ENCODE assay signal across 12 cellular contexts in genomic region chr17:60087882-60088669, GRCh38. TPM values are rescaled to one million over a fixed set of nuclear protein-coding genes. Genes with fewer than 3 reads are reported as not detected.
DNase-seq lines count a peak whose midpoint lies in the region; ATAC-seq and TF ChIP-seq lines count a peak whose summit lies in the region.
"Had no signal": no experiment of that assay in that cellular context is flagged by ENCODE, and none has a peak within 500 bp of the region (broad histone marks: within the 10 kb centered on the region; RNA-seq: fewer than 3 reads in every experiment).

No MANE protein-coding gene starts in this region.

- H3K9ac ChIP-seq in GM23248, result peak overlapping the region; percentile 40
- H3K9ac ChIP-seq: parathyroid adenoma had no signal

- peaks cover 55% of the 10 kb centered on the region for H3K79me2 ChIP-seq in GM23248 (ENCODE audit: insufficient read depth)
- H3K79me2 ChIP-seq: parathyroid adenoma had no signal

- H3K36me3 ChIP-seq in GM23248 (ENCODE audit: low read depth) (no peaks in the 10 kb centered on the region), Panc1 (ENCODE audit: control insufficient read depth, insufficient read depth, low read length) (no peaks in the 10 kb centered on the region), spleen (peaks cover 0 to 12% (median 0%) of the 10 kb centered on the region in 6 donors), ascending aorta (no peaks in the 10 kb centered on the region)
- H3K36me3 ChIP-seq: cardiac muscle cell, SJCRH30 had no signal

- no peak for TF ChIP-seq POLR2A in spleen (IDR thresholded peaks at IDR 0.05)

- no peaks in the 10 kb centered on the region for H4K20me1 ChIP-seq in GM23248 (ENCODE audit: insufficient read depth)

- H3K27me3 ChIP-seq in GM23248 (replicated peaks; ENCODE audit: insufficient read depth), result no peaks in the 10 kb centered on the region
- no peaks in the 10 kb centered on the region for H3K27me3 ChIP-seq in Panc1 (ENCODE audit: control insufficient read depth, insufficient read depth, low read length)
- H3K27me3 ChIP-seq in spleen (replicated peaks in 1 of 7), result no peaks in the 10 kb centered on the region
- H3K27me3 ChIP-seq in ascending aorta, result no peaks in the 10 kb centered on the region
- H3K27me3 ChIP-seq: cardiac muscle cell, SJCRH30 had no signal

- CTCF ChIA-PET in Panc1 (lab: Charles Lee), result no interaction called here

- intact Hi-C loops in Panc1 (cut with micrococcal nuclease; ENCODE audit: unreplicated experiment), result no loop called here
- intact Hi-C loops in spleen (cut with DNase I; ENCODE audit: low total_unique reads), result no loop called here
- intact Hi-C loops in ascending aorta (cut with DNase I), result no loop called here

- peak; percentile 75 for ATAC-seq in Panc1
- ATAC-seq in HG03175 (IDR thresholded peaks at IDR 0.05; ENCODE audit: unreplicated experiment), result no peak

- no peak for TF ChIP-seq CTCF in Panc1 (IDR thresholded peaks at IDR 0.05)
- no peak for TF ChIP-seq CTCF in spleen (IDR thresholded peaks at IDR 0.05 in 8 of 11, conservative IDR thresholded peaks at IDR 0.05 in 3 of 11)
- TF ChIP-seq CTCF in ascending aorta (IDR thresholded peaks at IDR 0.05), result no peak

- H3K4me1 ChIP-seq in GM23248 (ENCODE audit: insufficient read depth) (peaks cover 36% of the 10 kb centered on the region), Panc1 (ENCODE audit: control insufficient read depth, insufficient read depth, low read length) (peaks cover 20% of the 10 kb centered on the region; the same call in 1 of the 2 replicates), spleen (peaks cover 10 to 73% (median 51%) of the 10 kb centered on the region in 6 donors), ascending aorta (peaks cover 0 to 2% of the 10 kb centered on the region in 2 donors)
- H3K4me1 ChIP-seq: parathyroid adenoma had no signal

- BruUV-seq in Panc1 (replicated peaks; lab: Mats Ljungman, UMichigan), result TSS peak; percentile 72

- DNase-seq in GM23248 (peak; percentile 51), Panc1 (ENCODE audit: low read depth, low spot score) (no peak), fibroblast of peridontal ligament (ENCODE audit: extremely low read depth) (peak; percentile 35), spleen (no peak), ACHN (no peak), ascending aorta (ENCODE audit: low spot score in 2 of 2) (no peak), superior temporal gyrus (ENCODE audit: extremely low spot score) (no peak)
- DNase-seq: GDM1 had no signal

- H3K4me2 ChIP-seq in GM23248 (ENCODE audit: unreplicated experiment), result peak overlapping the region; percentile 43

- peak overlapping the region; percentile 15 for H2AFZ ChIP-seq in GM23248
- H2AFZ ChIP-seq: parathyroid adenoma had no signal

- H3K4me3 ChIP-seq in GM23248, result peak overlapping the region; percentile 29
- peak overlapping the region in 1 of 2 experiments; percentile 0; a peak in 1 of 4 replicates for H3K4me3 ChIP-seq in Panc1 (ENCODE audit: low read depth in 2 of 2, low read length in 2 of 2)
- peak overlapping the region in 3 of 8 donors; percentile 8 to 55 (median 20) for H3K4me3 ChIP-seq in spleen
- no peak overlapping the region for H3K4me3 ChIP-seq in ascending aorta
- H3K4me3 ChIP-seq: cardiac muscle cell had no signal

- POLR2A ChIA-PET in Panc1 (lab: Charles Lee), result no interaction called here

- H3F3A ChIP-seq in GM23248 (ENCODE audit: insufficient read depth), result peaks cover 27% of the 10 kb centered on the region

- in situ Hi-C loops in GM23248 (cut with MboI) (no loop called here), Panc1 (cut with HindIII; ENCODE audit: low pct_unique_long_range_greater_than_20kb, low sequenced_read_pairs) (no loop called here), ACHN (cut with HindIII; ENCODE audit: low pct_ligation_motif_present, low pct_unique_long_range_greater_than_20kb, low sequenced_read_pairs) (no loop called here)

- H3K9me2 ChIP-seq in GM23248 (ENCODE audit: insufficient read depth), result no peaks in the 10 kb centered on the region

- H3K27ac ChIP-seq in GM23248, result peak overlapping the region; percentile 71
- peak overlapping the region; percentile 59; the same call in 1 of the 2 replicates for H3K27ac ChIP-seq in Panc1 (ENCODE audit: low read length)
- H3K27ac ChIP-seq in spleen, result peak overlapping the region; percentile 13 to 89 (median 81)
- H3K27ac ChIP-seq in ascending aorta, result no peak overlapping the region
- H3K27ac ChIP-seq: cardiac muscle cell, parathyroid adenoma had no signal

- H3K9me3 ChIP-seq in GM23248 (ENCODE audit: low read depth) (no peaks in the 10 kb centered on the region), Panc1 (ENCODE audit: control insufficient read depth, insufficient read depth, low read depth, low read length) (no peaks in the 10 kb centered on the region), spleen (peaks cover 0 to 9% (median 7%) of the 10 kb centered on the region in 8 donors), ascending aorta (no peaks in the 10 kb centered on the region)
- H3K9me3 ChIP-seq: SJCRH30 had no signal

- WGBS in GM23248 (ENCODE audit: low coverage in 1 of 2, low lambda C conversion rate in 2 of 2, missing lambda C conversion rate in 2 of 2), 2 experiments, result 84 to 88% methylated on average over 6 of the region's 6 CpGs
- 76 to 89% (median 87%) methylated on average over 6 of the region's 6 CpGs for WGBS in spleen, 5 donors

RNA-seq across cellular contexts. Expression of gene HEATR6, which starts 9.4 kb away (rescaled TPM):
- total RNA-seq in GM23248 (2014; rRNA removed; shearing (Covaris generic)), result 14.9 and 29.3 TPM in 2 replicates
- polyA plus RNA-seq in GM23248 (2016; fragmentation: Nextera tagmentation; extraction: Ambion mirVana) (11.2 and 12.4 TPM in 2 replicates), spleen (10 to 100 TPM in 2 of 3 donors, 1 to 10 TPM in 1; 8.2 to 13.4 (median 10.4) TPM)
- total RNA-seq in Panc1 (2021; ENCODE audit: unreplicated experiment) (20.9 TPM), spleen (10 to 100 TPM; 20.0 to 26.9 (median 22.0) TPM), ascending aorta (22.9 TPM)
- polyA plus RNA-seq in Panc1 (2012; ENCODE audit: insufficient read length), result 11.7 TPM

Comparison
In these comparisons a context has a peak if more than half of its experiments do, and no peak if none do; other contexts are left out.
1. DNase-seq: peak in GM23248 (single experiment) and fibroblast of peridontal ligament (single experiment); none in Panc1 (single experiment), spleen (single experiment), ACHN (single experiment), ascending aorta (0 of 2) and superior temporal gyrus (single experiment).
2. H3K27ac ChIP-seq: peak in GM23248 (single experiment), Panc1 (single experiment) and spleen (8 of 8); none in ascending aorta (0 of 2).